Comparison of ENCODE assay signal across 14 cellular contexts in genomic region chr1:55147504-55147903, GRCh38.
"Had no signal": no experiment of that assay in that cellular context is flagged by ENCODE, and none has a peak within 500 bp of the region (broad histone marks: within the 10 kb centered on the region; RNA-seq: fewer than 3 reads in every experiment).

No MANE protein-coding gene starts in this region.

- H2AFZ ChIP-seq: parathyroid adenoma had no signal

- H3K9me3 ChIP-seq: ascending aorta, breast epithelium, gastroesophageal sphincter had no signal

- H3K27me3 Mint-ChIP-seq: activated T-helper 17 cell treated with anti-CD3 and anti-CD28 coated beads, Interleukin-2, amount 50 U/mL, for 72 hours; dendritic cell treated with granulocyte-macrophage colony-stimulating factor and Interleukin-4, amounts not matched to agents 40 ng/mL and 50 ng/mL, for 4 days; effector memory CD8-positive, alpha-beta T cell; naive thymus-derived CD4-positive, alpha-beta T cell; stimulated activated memory B cell treated with anti-CD40 and anti-IgM and Interleukin-4, amounts not matched to agents 10 μg/mL and 1 μg/mL and 100 μg/mL, for 72 hours had no signal

- H3K27me3 ChIP-seq: ascending aorta, breast epithelium, gastroesophageal sphincter had no signal

- ATAC-seq: activated CD4-positive, CD25-positive, alpha-beta regulatory T cell treated with anti-CD3 and anti-CD28 coated beads, Interleukin-2, amount 50 U/mL, for 24 hours; activated T-helper 17 cell treated with anti-CD3 and anti-CD28 coated beads, Interleukin-2, amount 50 U/mL, for 72 hours; effector memory CD8-positive, alpha-beta T cell; gastroesophageal sphincter; naive thymus-derived CD4-positive, alpha-beta T cell; stimulated activated memory B cell treated with anti-CD40 and anti-IgM and Interleukin-4, amounts not matched to agents 10 μg/mL and 1 μg/mL and 100 μg/mL, for 72 hours had no signal

- H3K27ac ChIP-seq: ascending aorta, breast epithelium, gastroesophageal sphincter, parathyroid adenoma had no signal

- DNase-seq: activated CD4-positive, alpha-beta T cell treated with anti-CD3 and anti-CD28 coated beads, Interleukin-2, amount 50 U/mL, for 1 hour; activated naive CD4-positive, alpha-beta T cell treated with Interleukin-2 at 50 U/mL for 16 hours; activated T-cell treated with anti-CD3 and anti-CD28 coated beads for 4 hours; effector memory CD8-positive, alpha-beta T cell; mammary epithelial cell had no signal

- H3K27ac Mint-ChIP-seq: activated T-helper 17 cell treated with anti-CD3 and anti-CD28 coated beads, Interleukin-2, amount 50 U/mL, for 72 hours; dendritic cell treated with granulocyte-macrophage colony-stimulating factor and Interleukin-4, amounts not matched to agents 40 ng/mL and 50 ng/mL, for 4 days; stimulated activated memory B cell treated with anti-CD40 and anti-IgM and Interleukin-4, amounts not matched to agents 10 μg/mL and 1 μg/mL and 100 μg/mL, for 72 hours had no signal

- H3K4me1 ChIP-seq: ascending aorta, breast epithelium, gastroesophageal sphincter, parathyroid adenoma had no signal

- H3K79me2 ChIP-seq: parathyroid adenoma had no signal

- H3K9ac ChIP-seq: parathyroid adenoma had no signal

- H3K4me3 ChIP-seq: ascending aorta, breast epithelium, gastroesophageal sphincter had no signal

- H3K9me3 Mint-ChIP-seq: activated T-helper 17 cell treated with anti-CD3 and anti-CD28 coated beads, Interleukin-2, amount 50 U/mL, for 72 hours; dendritic cell treated with granulocyte-macrophage colony-stimulating factor and Interleukin-4, amounts not matched to agents 40 ng/mL and 50 ng/mL, for 4 days; effector memory CD8-positive, alpha-beta T cell; naive thymus-derived CD4-positive, alpha-beta T cell; stimulated activated memory B cell treated with anti-CD40 and anti-IgM and Interleukin-4, amounts not matched to agents 10 μg/mL and 1 μg/mL and 100 μg/mL, for 72 hours had no signal

- H3K4me3 Mint-ChIP-seq: activated T-helper 17 cell treated with anti-CD3 and anti-CD28 coated beads, Interleukin-2, amount 50 U/mL, for 72 hours; dendritic cell treated with granulocyte-macrophage colony-stimulating factor and Interleukin-4, amounts not matched to agents 40 ng/mL and 50 ng/mL, for 4 days; effector memory CD8-positive, alpha-beta T cell; naive thymus-derived CD4-positive, alpha-beta T cell; stimulated activated memory B cell treated with anti-CD40 and anti-IgM and Interleukin-4, amounts not matched to agents 10 μg/mL and 1 μg/mL and 100 μg/mL, for 72 hours had no signal
